ENCODE assay signal across 14 cellular contexts in genomic region chr5:168607946-168608345, GRCh38. TPM values are rescaled to one million over a fixed set of nuclear protein-coding genes. Genes with fewer than 3 reads are reported as not detected.
DNase-seq lines count a peak whose midpoint lies in the region; ATAC-seq and TF ChIP-seq lines count a peak whose summit lies in the region.
"Had no signal": no experiment of that assay in that cellular context is flagged by ENCODE, and none has a peak within 500 bp of the region (broad histone marks: within the 10 kb centered on the region; RNA-seq: fewer than 3 reads in every experiment).

No MANE protein-coding gene starts in this region.

- peak; percentile 58 for DNase-seq in GM12865 (ENCODE audit: low read depth)
- DNase-seq in activated T-cell treated with anti-CD3 and anti-CD28 coated beads, Interleukin-2, amount 50 U/mL, for 4 hours: no peak
- no peak for DNase-seq in SW480 (ENCODE audit: low spot score)
- DNase-seq in A172 (ENCODE audit: low spot score): no peak
- no peak for DNase-seq in cerebellar cortex (ENCODE audit: low spot score)
- DNase-seq in NCI-H1105 (lab: John Stamatoyannopoulos, UW): no peak
- DNase-seq: DND-41, foreskin fibroblast, GOT3, NCI-H524, RPMI8226 had no signal

- no peaks in the 10 kb centered on the region for H3K9me3 Mint-ChIP-seq in activated T-cell treated with anti-CD3 and anti-CD28 coated beads, Interleukin-2, amount 50 U/mL, for 4 hours
- H3K9me3 Mint-ChIP-seq: mesothelial cell of epicardium had no signal

- ATAC-seq in GM18867 (IDR thresholded peaks at IDR 0.05; ENCODE audit: unreplicated experiment) (peak; percentile 73), HG02610 (IDR thresholded peaks at IDR 0.05; ENCODE audit: unreplicated experiment) (peak; percentile 78)
- ATAC-seq in activated T-cell treated with anti-CD3 and anti-CD28 coated beads, Interleukin-2, amount 50 U/mL, for 4 hours: peak; percentile 76 to 77

- peaks cover 7% of the 10 kb centered on the region for H3K4me1 Mint-ChIP-seq in activated T-cell treated with anti-CD3 and anti-CD28 coated beads, Interleukin-2, amount 50 U/mL, for 4 hours (ENCODE audit: low read depth)

- TF ChIP-seq CTCF in GM12865 (IDR thresholded peaks at IDR 0.05; ENCODE audit: insufficient read depth, low read depth, low read length, missing control alignments): no peak

- no peaks in the 10 kb centered on the region for H3K36me3 Mint-ChIP-seq in activated T-cell treated with anti-CD3 and anti-CD28 coated beads, Interleukin-2, amount 50 U/mL, for 4 hours (ENCODE audit: insufficient read depth)
- H3K36me3 Mint-ChIP-seq: mesothelial cell of epicardium had no signal

- no peaks in the 10 kb centered on the region for H3K27me3 Mint-ChIP-seq in activated T-cell treated with anti-CD3 and anti-CD28 coated beads, Interleukin-2, amount 50 U/mL, for 4 hours (ENCODE audit: low read depth)

- no peak overlapping the region for H3K4me3 Mint-ChIP-seq in activated T-cell treated with anti-CD3 and anti-CD28 coated beads, Interleukin-2, amount 50 U/mL, for 4 hours
- H3K4me3 Mint-ChIP-seq: mesothelial cell of epicardium had no signal

- H3K4me3 ChIP-seq in GM12865 (ENCODE audit: low read depth, low read length): no peak overlapping the region

RNA-seq across cellular contexts. Expression of gene PANK3, which starts 28.8 kb away (rescaled TPM):
- 10 to 100 TPM; 38.6 to 44.0 (median 41.6) TPM for total RNA-seq in activated T-cell treated with anti-CD3 and anti-CD28 coated beads, Interleukin-2, amount 50 U/mL, for 4 hours
- 49.0 and 62.3 TPM in 2 replicates for total RNA-seq in A172 (2014; rRNA removed; shearing (Covaris generic))
